9 cellular contexts compared by ENCODE assay signal in genomic region chr1:110542730-110543129, GRCh38. TPM values are rescaled to one million over a fixed set of nuclear protein-coding genes. Genes with fewer than 3 reads are reported as not detected.
DNase-seq lines count a peak whose midpoint lies in the region; ATAC-seq and TF ChIP-seq lines count a peak whose summit lies in the region.
"Had no signal": no experiment of that assay in that cellular context is flagged by ENCODE, and none has a peak within 500 bp of the region (broad histone marks: within the 10 kb centered on the region; RNA-seq: fewer than 3 reads in every experiment).

No MANE protein-coding gene starts in this region.

- no peak for TF ChIP-seq CTCF in GM10248 (IDR thresholded peaks at IDR 0.05; ENCODE audit: control extremely low read depth, extremely low read depth, low read depth, missing control alignments)

- no peak for ATAC-seq in GM18873 (IDR thresholded peaks at IDR 0.05; ENCODE audit: low FRiP score, unreplicated experiment)

- DNase-seq in GM10248 (ENCODE audit: extremely low spot score) (peak; percentile 35), M059J (ENCODE audit: low read depth) (peak; percentile 55), astrocyte of the hippocampus (ENCODE audit: low read depth, low spot score) (peak; percentile 68), left kidney (ENCODE audit: low read depth, low spot score) (peak; percentile 84), germinal center (ENCODE audit: low spot score) (no peak), NCI-H2107 (lab: John Stamatoyannopoulos, UW) (no peak), GDM1 (lab: John Stamatoyannopoulos, UW) (no peak)
- DNase-seq: activated T-cell treated with anti-CD3 and anti-CD28 coated beads, Interleukin-2, amount 50 U/mL, for 1 hour had no signal

- POLR2A ChIA-PET in GM10248 (lab: Yijun Ruan, JAX) = no interaction called here

- CTCF ChIA-PET in GM10248 (lab: Yijun Ruan, JAX) = interaction anchor here (0.9 to 1.5 kb wide), 4 partner anchors 8 to 241 kb away, joined by 3 to 4 read pairs (median 3); no protein-coding TSS in a partner anchor

RNA-seq across cellular contexts. Expression of gene KCNA10, which starts 23.8 kb away (rescaled TPM):
- total RNA-seq in M059J (2014; rRNA removed; shearing (Covaris generic)) = not detected in 2 replicates

Comparison
In these comparisons a context has a peak if more than half of its experiments do, and no peak if none do; other contexts are left out.
1. DNase-seq: peak in GM10248 (single experiment), M059J (single experiment), astrocyte of the hippocampus (single experiment) and left kidney (single experiment); none in germinal center (single experiment), NCI-H2107 (single experiment) and GDM1 (single experiment).